Comparison of ENCODE assay signal across 9 cellular contexts in genomic region chr2:191245869-191246531, GRCh38. TPM values are rescaled to one million over a fixed set of nuclear protein-coding genes. Genes with fewer than 3 reads are reported as not detected.
DNase-seq lines count a peak whose midpoint lies in the region; ATAC-seq and TF ChIP-seq lines count a peak whose summit lies in the region.
"Had no signal": no experiment of that assay in that cellular context is flagged by ENCODE, and none has a peak within 500 bp of the region (broad histone marks: within the 10 kb centered on the region; RNA-seq: fewer than 3 reads in every experiment).

No MANE protein-coding gene starts in this region.

- in situ Hi-C loops in HAP-1 (cut with MboI; ENCODE audit: low sequenced_read_pairs): loop anchor here (25.0 kb wide), 1 partner anchor 266 kb away; no protein-coding TSS in a partner anchor

- no peak for TF ChIP-seq CTCF in omental fat pad (IDR thresholded peaks at IDR 0.05)

- peak; percentile 40 to 55 for ATAC-seq in activated T-cell treated with anti-CD3 and anti-CD28 coated beads, Interleukin-2, amount 50 U/mL, for 72 hours (replicated peaks in 1 of 2)
- ATAC-seq in omental fat pad (ENCODE audit: low FRiP score): peak; percentile 52

- no peak overlapping the region for H3K27ac ChIP-seq in CD8-positive, alpha-beta memory T cell (ENCODE audit: low read depth, low read length)

- H3K4me3 Mint-ChIP-seq in CD8-positive, alpha-beta memory T cell: peak overlapping the region; percentile 77 to 86 (median 82)
- H3K4me3 Mint-ChIP-seq in activated T-cell treated with anti-CD3 and anti-CD28 coated beads, Interleukin-2, amount 50 U/mL, for 72 hours: peak overlapping the region; percentile 84 to 88

- no peaks in the 10 kb centered on the region for H3K36me3 ChIP-seq in CD8-positive, alpha-beta memory T cell (ENCODE audit: insufficient read depth, low read length)
- no peaks in the 10 kb centered on the region for H3K36me3 ChIP-seq in HAP-1 (replicated peaks)

- peaks cover 20 to 36% of the 10 kb centered on the region in 2 donors for H3K27me3 Mint-ChIP-seq in CD8-positive, alpha-beta memory T cell
- H3K27me3 Mint-ChIP-seq in activated T-cell treated with anti-CD3 and anti-CD28 coated beads, Interleukin-2, amount 50 U/mL, for 72 hours (ENCODE audit: low read depth): peaks cover 37% of the 10 kb centered on the region

- POLR2A ChIA-PET in CD8-positive, alpha-beta memory T cell (lab: Charles Lee): no interaction called here

- H3K9me3 Mint-ChIP-seq in CD8-positive, alpha-beta memory T cell: no peaks in the 10 kb centered on the region
- H3K9me3 Mint-ChIP-seq in activated T-cell treated with anti-CD3 and anti-CD28 coated beads, Interleukin-2, amount 50 U/mL, for 72 hours: peaks cover 0 to 3% of the 10 kb centered on the region in 2 donors

- H3K9me3 ChIP-seq in CD8-positive, alpha-beta memory T cell (ENCODE audit: low read length): no peaks in the 10 kb centered on the region
- no peaks in the 10 kb centered on the region for H3K9me3 ChIP-seq in HAP-1

- peaks cover 7 to 14% (median 12%) of the 10 kb centered on the region in 3 donors for H3K4me1 Mint-ChIP-seq in CD8-positive, alpha-beta memory T cell
- peaks cover 15% of the 10 kb centered on the region for H3K4me1 Mint-ChIP-seq in activated T-cell treated with anti-CD3 and anti-CD28 coated beads, Interleukin-2, amount 50 U/mL, for 72 hours (ENCODE audit: low read depth)

- peak in 2 of 5 donors; percentile 10 to 44 for DNase-seq in CD8-positive, alpha-beta memory T cell
- DNase-seq in HAP-1 (ENCODE audit: low spot score in 2 of 2): peak; percentile 72 to 92
- DNase-seq in NCI-H446 treated with DMSO at 0.1 percent for 48 hours (lab: John Stamatoyannopoulos, UW): peak; percentile 26
- peak; percentile 43 to 50 for DNase-seq in activated T-cell treated with anti-CD3 and anti-CD28 coated beads, Interleukin-2, amount 50 U/mL, for 72 hours
- DNase-seq in glomerular visceral epithelial cell (ENCODE audit: extremely low spot score): peak; percentile 83
- peak; percentile 66 for DNase-seq in omental fat pad (ENCODE audit: low spot score)
- DNase-seq in cerebellar nuclear complex (lab: John Stamatoyannopoulos, UW): no peak
- no peak for DNase-seq in hippocampal formation (lab: John Stamatoyannopoulos, UW)

- CTCF ChIA-PET in CD8-positive, alpha-beta memory T cell (lab: Charles Lee): interaction anchor here (1.1 to 1.2 kb wide), 2 partner anchors 39 to 45 kb away, joined by 3 to 4 read pairs; no protein-coding TSS in a partner anchor

- H3K4me3 ChIP-seq in CD8-positive, alpha-beta memory T cell (ENCODE audit: low read length): no peak overlapping the region
- H3K4me3 ChIP-seq in HAP-1: peak overlapping the region; percentile 57
- H3K4me3 ChIP-seq: K562 had no signal

- H3K27me3 ChIP-seq in CD8-positive, alpha-beta memory T cell (ENCODE audit: insufficient read depth, low read length, poor library complexity, severe bottlenecking): no peaks in the 10 kb centered on the region
- no peaks in the 10 kb centered on the region for H3K27me3 ChIP-seq in HAP-1 (ENCODE audit: low read depth)

- peaks cover 0 to 3% (median 0%) of the 10 kb centered on the region in 3 donors for H3K36me3 Mint-ChIP-seq in CD8-positive, alpha-beta memory T cell
- H3K36me3 Mint-ChIP-seq in activated T-cell treated with anti-CD3 and anti-CD28 coated beads, Interleukin-2, amount 50 U/mL, for 72 hours (ENCODE audit: insufficient read depth in 2 of 2): no peaks in the 10 kb centered on the region

- peaks cover 7% of the 10 kb centered on the region for H3K4me1 ChIP-seq in CD8-positive, alpha-beta memory T cell (ENCODE audit: insufficient read depth, low read length)
- H3K4me1 ChIP-seq in HAP-1: peaks cover 7% of the 10 kb centered on the region; the same call in 1 of the 2 replicates

- peak overlapping the region in 1 of 8 donors; percentile 73 for H3K27ac Mint-ChIP-seq in CD8-positive, alpha-beta memory T cell
- H3K27ac Mint-ChIP-seq in activated T-cell treated with anti-CD3 and anti-CD28 coated beads, Interleukin-2, amount 50 U/mL, for 72 hours: no peak overlapping the region

RNA-seq across cellular contexts. Expression of gene MYO1B, which starts 0.8 kb away (rescaled TPM):
- total RNA-seq in CD8-positive, alpha-beta memory T cell: 1 to 10 TPM; 3.9 to 4.6 TPM
- polyA plus RNA-seq in CD8-positive, alpha-beta memory T cell: 0.12 TPM
- total RNA-seq in activated T-cell treated with anti-CD3 and anti-CD28 coated beads, Interleukin-2, amount 50 U/mL, for 72 hours: 10 to 100 TPM; 24.4 to 37.5 TPM
- total RNA-seq in omental fat pad: 100 to 1,000 TPM in 1 of 4 donors, 10 to 100 TPM in 3; 37.7 to 118 (median 59.8) TPM

Comparison
In these comparisons a context has a peak if more than half of its experiments do, and no peak if none do; other contexts are left out.
1. DNase-seq: peak in HAP-1 (2 of 2), NCI-H446 treated with DMSO at 0.1 percent for 48 hours (single experiment), activated T-cell treated with anti-CD3 and anti-CD28 coated beads, Interleukin-2, amount 50 U/mL, for 72 hours (2 of 2), glomerular visceral epithelial cell (single experiment) and omental fat pad (single experiment); none in cerebellar nuclear complex (0 of 2) and hippocampal formation (0 of 2).
2. RNA of gene MYO1B, which starts 0.8 kb away (total RNA-seq): 37.7 to 118 TPM in omental fat pad and 24.4 to 37.5 TPM in activated T-cell treated with anti-CD3 and anti-CD28 coated beads, Interleukin-2, amount 50 U/mL, for 72 hours; 3.9 to 4.6 TPM in CD8-positive, alpha-beta memory T cell; every median in the first group is over 4 times any median in the second.